In genomic region chr10:128971324-128971723, GRCh38 we compare ENCODE assay signal across 17 cellular contexts.
DNase-seq lines count a peak whose midpoint lies in the region; ATAC-seq and TF ChIP-seq lines count a peak whose summit lies in the region.
"Had no signal": no experiment of that assay in that cellular context is flagged by ENCODE, and none has a peak within 500 bp of the region (broad histone marks: within the 10 kb centered on the region; RNA-seq: fewer than 3 reads in every experiment).

No MANE protein-coding gene starts in this region.

- no peak overlapping the region for H2AFZ ChIP-seq in neural cell (ENCODE audit: low read depth, low read length)

- H3K79me2 ChIP-seq in neural cell (replicated peaks; ENCODE audit: insufficient read depth, low read length) = no peaks in the 10 kb centered on the region

- DNase-seq in left colon = no peak
- DNase-seq in spleen = peak; percentile 17
- DNase-seq in aorta = no peak
- no peak for DNase-seq in caudate nucleus (lab: John Stamatoyannopoulos, UW)
- no peak for DNase-seq in cardiac septum (ENCODE audit: low spot score)
- DNase-seq: 8988T; ACHN; BE2C; Caco-2; Calu3; CD4-positive, alpha-beta T cell; CD8-positive, alpha-beta T cell; DMS79 treated with DMSO at 0.1 percent for 48 hours; GF-D8 had no signal

- H3K4me1 ChIP-seq in spleen = no peaks in the 10 kb centered on the region
- H3K4me1 ChIP-seq in aorta (ENCODE audit: control insufficient read depth in 1 of 2, insufficient read depth in 2 of 2, low read length in 2 of 2) = no peaks in the 10 kb centered on the region
- H3K4me1 ChIP-seq: BE2C, Caco-2 had no signal

- H3K9ac ChIP-seq in neural cell (ENCODE audit: low read length) = no peak overlapping the region
- H3K9ac ChIP-seq: BLaER1 had no signal

- 54 to 79% (median 71%) methylated on average over 4 of the region's 4 CpGs for WGBS in spleen, 5 donors
- 63 to 64% methylated on average over 4 of the region's 4 CpGs for WGBS in aorta, 2 donors

- TF ChIP-seq EP300 in neural cell (conservative IDR thresholded peaks at IDR 0.05; ENCODE audit: poor library complexity, severe bottlenecking) = no peak

- H3K4me2 ChIP-seq in neural cell (ENCODE audit: low read length) = peak overlapping the region; percentile 31

- no peak for TF ChIP-seq POLR2A in spleen (IDR thresholded peaks at IDR 0.05)

- peak; percentile 72 for ATAC-seq in left colon
- ATAC-seq in aorta (ENCODE audit: low FRiP score) = no peak
- ATAC-seq: CD8-positive, alpha-beta T cell had no signal

- no peak overlapping the region for H3K27ac ChIP-seq in neural cell (ENCODE audit: low read length)
- no peak overlapping the region for H3K27ac ChIP-seq in spleen
- H3K27ac ChIP-seq in aorta (ENCODE audit: low read depth in 1 of 2, low read length in 2 of 2) = no peak overlapping the region
- no peak overlapping the region for H3K27ac ChIP-seq in caudate nucleus (ENCODE audit: low read depth, low read length)
- H3K27ac ChIP-seq: BLaER1, C4-2B had no signal

- H3K4me3 ChIP-seq in neural cell (ENCODE audit: low read length) (peak overlapping the region; percentile 41), spleen (no peak overlapping the region), aorta (ENCODE audit: low read length in 2 of 2) (no peak overlapping the region)
- H3K4me3 ChIP-seq: BLaER1 had no signal

- no peak for TF ChIP-seq CTCF in neural cell (IDR thresholded peaks at IDR 0.05; ENCODE audit: poor library complexity, severe bottlenecking)
- TF ChIP-seq CTCF in spleen (IDR thresholded peaks at IDR 0.05 in 8 of 11, conservative IDR thresholded peaks at IDR 0.05 in 3 of 11) = no peak

- no peaks in the 10 kb centered on the region for H3K27me3 ChIP-seq in neural cell (ENCODE audit: insufficient read depth, low read depth, low read length)
- peaks cover 0 to 19% (median 0%) of the 10 kb centered on the region in 7 donors for H3K27me3 ChIP-seq in spleen (replicated peaks in 1 of 7)
- H3K27me3 ChIP-seq in aorta (ENCODE audit: control insufficient read depth in 1 of 2, insufficient read depth in 2 of 2, low read length in 1 of 2) = no peaks in the 10 kb centered on the region
- H3K27me3 ChIP-seq: BE2C, BLaER1 had no signal

- H3K9me3 ChIP-seq in neural cell (ENCODE audit: low read length) (no peaks in the 10 kb centered on the region), spleen (peaks cover 0 to 3% (median 0%) of the 10 kb centered on the region in 8 donors), aorta (ENCODE audit: control insufficient read depth, low read length) (no peaks in the 10 kb centered on the region)
- H3K9me3 ChIP-seq: BE2C, BLaER1, Caco-2 had no signal

- intact Hi-C loops in left colon (cut with DNase I, micrococcal nuclease) (no loop called here), spleen (cut with DNase I; ENCODE audit: low total_unique reads) (no loop called here), aorta (cut with DNase I) (no loop called here), cardiac septum (cut with DNase I) (no loop called here)

- H3K36me3 ChIP-seq in neural cell (ENCODE audit: insufficient read depth, low read length) (no peaks in the 10 kb centered on the region), spleen (no peaks in the 10 kb centered on the region), aorta (ENCODE audit: control insufficient read depth in 1 of 2, insufficient read depth in 2 of 2, low read length in 1 of 2) (no peaks in the 10 kb centered on the region)
- H3K36me3 ChIP-seq: BE2C, BLaER1 had no signal

- TF ChIP-seq RAD21 in neural cell (conservative IDR thresholded peaks at IDR 0.05) = no peak

- no peaks in the 10 kb centered on the region for H3F3A ChIP-seq in neural cell (ENCODE audit: insufficient read depth, low read length, poor library complexity, severe bottlenecking)

- no peaks in the 10 kb centered on the region for H4K20me1 ChIP-seq in neural cell (ENCODE audit: insufficient read depth)
- H4K20me1 ChIP-seq: BLaER1 had no signal

- H3K9me2 ChIP-seq in neural cell (ENCODE audit: insufficient read depth, low read length) = no peaks in the 10 kb centered on the region

TF ChIP-seq in neural cell, 6 proteins besides CTCF, POLR2A, EP300 and RAD21:
- TF ChIP-seq SMC3 (conservative IDR thresholded peaks at IDR 0.05; ENCODE audit: poor library complexity) = no peak
- no peak for TF ChIP-seq REST (IDR thresholded peaks at IDR 0.05; ENCODE audit: borderline replicate concordance)
- TF ChIP-seq TAF1 (IDR thresholded peaks at IDR 0.05; ENCODE audit: low read depth) = no peak
- no peak for TF ChIP-seq POLR2AphosphoS5 (IDR thresholded peaks at IDR 0.05)
- TF ChIP-seq EZH2 (IDR thresholded peaks at IDR 0.05; ENCODE audit: borderline replicate concordance, insufficient read depth, low read length, poor library complexity, severe bottlenecking) = no peak
- no peak for TF ChIP-seq MXI1 (conservative IDR thresholded peaks at IDR 0.05; ENCODE audit: poor library complexity, severe bottlenecking)
